ENCODE assay signal across 22 cellular contexts in genomic region chr15:80259942-80260510, GRCh38. TPM values are rescaled to one million over a fixed set of nuclear protein-coding genes. Genes with fewer than 3 reads are reported as not detected.
DNase-seq lines count a peak whose midpoint lies in the region; ATAC-seq and TF ChIP-seq lines count a peak whose summit lies in the region.
"Had no signal": no experiment of that assay in that cellular context is flagged by ENCODE, and none has a peak within 500 bp of the region (broad histone marks: within the 10 kb centered on the region; RNA-seq: fewer than 3 reads in every experiment).

No MANE protein-coding gene starts in this region.

- ATAC-seq in RWPE2 (ENCODE audit: low read depth), result no peak
- ATAC-seq in left lobe of liver, result peak; percentile 69
- ATAC-seq in right lobe of liver, result peak; percentile 67 to 86 (median 79)
- peak; percentile 13 for ATAC-seq in upper lobe of right lung
- no peak for ATAC-seq in HG02970 (IDR thresholded peaks at IDR 0.05; ENCODE audit: low FRiP score, unreplicated experiment)
- no peak for ATAC-seq in GM18868 (IDR thresholded peaks at IDR 0.05; ENCODE audit: unreplicated experiment)
- ATAC-seq: A549, GM23338, HCT116 had no signal

- H3K9me3 ChIP-seq in RWPE2 (ENCODE audit: severe bottlenecking) (no peaks in the 10 kb centered on the region), right lobe of liver (no peaks in the 10 kb centered on the region), upper lobe of right lung (no peaks in the 10 kb centered on the region)
- H3K9me3 ChIP-seq: BE2C; BLaER1 treated with 17β-estradiol and CSF1 and Interleukin-3, amounts not matched to agents 10 nM and 100 nM had no signal

- TF ChIP-seq CTCF in RWPE2 (IDR thresholded peaks at IDR 0.05; ENCODE audit: poor library complexity, severe bottlenecking) (no peak), right lobe of liver (IDR thresholded peaks at IDR 0.05) (no peak), upper lobe of right lung (IDR thresholded peaks at IDR 0.05) (no peak)

- H3K36me3 ChIP-seq in RWPE2 (ENCODE audit: low read depth) (no peaks in the 10 kb centered on the region), right lobe of liver (no peaks in the 10 kb centered on the region), upper lobe of right lung (no peaks in the 10 kb centered on the region)
- H3K36me3 ChIP-seq: BE2C; BLaER1 treated with 17β-estradiol and CSF1 and Interleukin-3, amounts not matched to agents 10 nM and 100 nM had no signal

- 80% methylated on average over 1 of the region's 1 CpG for WGBS in right lobe of liver (ENCODE audit: insufficient coverage, low coverage, low lambda C conversion rate, missing lambda C conversion rate)

- H3K27ac ChIP-seq in RWPE2 (ENCODE audit: poor library complexity, severe bottlenecking), result no peak overlapping the region
- peak overlapping the region in 2 of 3 donors; percentile 29 to 93 for H3K27ac ChIP-seq in right lobe of liver
- no peak overlapping the region for H3K27ac ChIP-seq in upper lobe of right lung
- H3K27ac ChIP-seq: A549; BLaER1 treated with 17β-estradiol and CSF1 and Interleukin-3, amounts not matched to agents 10 nM and 100 nM had no signal

- no peak overlapping the region for H3K4me3 ChIP-seq in RWPE2 (ENCODE audit: severe bottlenecking)
- H3K4me3 ChIP-seq in right lobe of liver, result peak overlapping the region in 1 of 3 donors; percentile 16
- H3K4me3 ChIP-seq in upper lobe of right lung, result no peak overlapping the region
- H3K4me3 ChIP-seq: A549; BLaER1 treated with 17β-estradiol and CSF1 and Interleukin-3, amounts not matched to agents 10 nM and 100 nM; GM23338 had no signal

- intact Hi-C loops in right lobe of liver (cut with DNase I) (no loop called here), upper lobe of right lung (cut with DNase I) (no loop called here)

- H3K27me3 ChIP-seq in RWPE2 (ENCODE audit: insufficient read depth, poor library complexity, severe bottlenecking) (peaks cover 77% of the 10 kb centered on the region), right lobe of liver (no peaks in the 10 kb centered on the region), upper lobe of right lung (peaks cover 12% of the 10 kb centered on the region)
- H3K27me3 ChIP-seq: BLaER1 treated with 17β-estradiol and CSF1 and Interleukin-3, amounts not matched to agents 10 nM and 100 nM had no signal

- peak; percentile 51 for DNase-seq in RWPE2 (ENCODE audit: low spot score)
- peak; percentile 50 for DNase-seq in left lobe of liver (ENCODE audit: low spot score)
- DNase-seq in right lobe of liver, result no peak
- no peak for DNase-seq in upper lobe of right lung
- no peak for DNase-seq in GM19240 (ENCODE audit: insufficient read length, low spot score)
- DNase-seq: 8988T; ACHN; AML-193; BE2C; Calu3; CD4-positive, alpha-beta T cell; CD8-positive, alpha-beta memory T cell; COR-L47; DMS153; DND-41; H9 had no signal

- H3K4me1 ChIP-seq in RWPE2 (ENCODE audit: insufficient read depth, poor library complexity, severe bottlenecking) (no peaks in the 10 kb centered on the region), right lobe of liver (peaks cover 0 to 20% (median 3%) of the 10 kb centered on the region in 4 donors), upper lobe of right lung (no peaks in the 10 kb centered on the region)
- H3K4me1 ChIP-seq: A549; BE2C; BLaER1 treated with 17β-estradiol and CSF1 and Interleukin-3, amounts not matched to agents 10 nM and 100 nM had no signal

- TF ChIP-seq POLR2A in right lobe of liver (IDR thresholded peaks at IDR 0.05), result peak; percentile 20

RNA-seq across cellular contexts. Expression of gene CTXND1, which starts 8.0 kb away (rescaled TPM):
- 4.5 TPM for total RNA-seq in left lobe of liver
- 10 to 100 TPM in 1 of 6 experiments, 1 to 10 TPM in 5; 2.7 to 10.1 (median 4.5) TPM for total RNA-seq in right lobe of liver
- total RNA-seq in upper lobe of right lung, result 1.9 TPM
- total RNA-seq: Calu3; CD4-positive, alpha-beta T cell; CD8-positive, alpha-beta memory T cell; GM23338; H9 had no signal

Comparison
In these comparisons a context has a peak if more than half of its experiments do, and no peak if none do; other contexts are left out.
1. ATAC-seq: peak in left lobe of liver (single experiment), right lobe of liver (4 of 4) and upper lobe of right lung (single experiment); none in RWPE2 (single experiment), HG02970 (single experiment) and GM18868 (single experiment).
2. DNase-seq: peak in RWPE2 (single experiment) and left lobe of liver (single experiment); none in right lobe of liver (0 of 3), upper lobe of right lung (single experiment) and GM19240 (single experiment).
3. H3K27ac ChIP-seq: peak in right lobe of liver (2 of 3); none in RWPE2 (single experiment) and upper lobe of right lung (single experiment).